In the genomic region with DNA sequence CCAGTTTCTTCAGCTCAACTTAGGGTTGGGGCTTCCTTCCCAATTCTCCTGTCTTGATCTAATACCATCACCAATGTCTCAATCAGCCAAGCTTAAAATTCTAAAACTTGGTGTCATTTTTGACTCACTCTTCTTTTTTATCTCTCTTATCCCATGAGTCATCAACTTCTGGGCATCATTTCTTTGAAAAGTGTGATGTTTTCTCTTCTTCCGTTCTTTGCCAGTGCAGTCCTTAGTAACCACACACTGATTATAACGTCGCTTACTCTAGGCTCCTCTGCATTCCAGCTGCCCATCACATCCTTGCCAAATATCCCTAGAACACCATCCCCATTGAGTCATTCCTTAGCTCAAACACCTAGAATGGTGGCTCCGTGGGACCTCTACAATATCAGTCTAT, we compare ENCODE assay signal across 22 cellular contexts. TPM values are rescaled to one million over a fixed set of nuclear protein-coding genes. Genes with fewer than 3 reads are reported as not detected.
DNase-seq lines count a peak whose midpoint lies in the region; ATAC-seq and TF ChIP-seq lines count a peak whose summit lies in the region.
"Had no signal": no experiment of that assay in that cellular context is flagged by ENCODE, and none has a peak within 500 bp of the region (broad histone marks: within the 10 kb centered on the region; RNA-seq: fewer than 3 reads in every experiment).

No MANE protein-coding gene starts in this region.

- H3K4me1 ChIP-seq in thyroid gland (peaks cover 6 to 8% of the 10 kb centered on the region in 2 donors), Peyer's patch (no peaks in the 10 kb centered on the region)
- H3K4me1 ChIP-seq: ascending aorta, upper lobe of left lung had no signal

- no peak for TF ChIP-seq CTCF in fibroblast of pulmonary artery (IDR thresholded peaks at IDR 0.05; ENCODE audit: low read length, missing control alignments)
- no peak for TF ChIP-seq CTCF in thyroid gland (IDR thresholded peaks at IDR 0.05)
- TF ChIP-seq CTCF in Peyer's patch (IDR thresholded peaks at IDR 0.05): no peak

- H3K27me3 ChIP-seq in thyroid gland: no peaks in the 10 kb centered on the region
- no peaks in the 10 kb centered on the region for H3K27me3 ChIP-seq in Peyer's patch
- H3K27me3 ChIP-seq: ascending aorta, upper lobe of left lung had no signal

- intact Hi-C loops in Right ventricle myocardium inferior (cut with DNase I) (no loop called here), cardiac septum (cut with DNase I) (no loop called here), thyroid gland (cut with DNase I) (no loop called here)

- peak overlapping the region; percentile 39 to 43 (median 43) for H3K27ac ChIP-seq in thyroid gland
- no peak overlapping the region for H3K27ac ChIP-seq in Peyer's patch
- H3K27ac ChIP-seq: ascending aorta, epithelial cell of prostate, upper lobe of left lung had no signal

- ATAC-seq in Right ventricle myocardium inferior: peak; percentile 6
- ATAC-seq: activated CD4-positive, alpha-beta T cell treated with anti-CD3 and anti-CD28 coated beads for 36 hours; natural killer cell treated with Interleukin-12 subunit alpha and Interleukin-12 subunit beta and Interleukin-15 and Interleukin-18, amount 100 ng/mL, for 72 hours had no signal

- H3K4me3 ChIP-seq in fibroblast of pulmonary artery (replicated peaks; ENCODE audit: low read depth, low read length) (no peak overlapping the region), thyroid gland (replicated peaks in 1 of 3) (no peak overlapping the region), Peyer's patch (no peak overlapping the region)
- H3K4me3 ChIP-seq: ascending aorta, upper lobe of left lung had no signal

- 83 to 91% methylated on average over 4 of the region's 4 CpGs for WGBS in thyroid gland, 2 donors

- H3K36me3 ChIP-seq in thyroid gland (no peaks in the 10 kb centered on the region), Peyer's patch (no peaks in the 10 kb centered on the region)
- H3K36me3 ChIP-seq: ascending aorta, upper lobe of left lung had no signal

- DNase-seq in Right ventricle myocardium inferior (ENCODE audit: missing footprints) (no peak), cardiac septum (ENCODE audit: low spot score) (no peak), RKO (ENCODE audit: low spot score) (peak; percentile 18), fibroblast of pulmonary artery (ENCODE audit: low read depth) (peak; percentile 84), thyroid gland (no peak), Peyer's patch (no peak), occipital lobe (lab: John Stamatoyannopoulos, UW) (no peak), NOMO-1 treated with dmso at 0.1 percent for 144 hours (lab: John Stamatoyannopoulos, UW; ENCODE audit: unreplicated experiment) (no peak)
- DNase-seq: activated CD4-positive, alpha-beta T cell treated with anti-CD3 and anti-CD28 coated beads for 36 hours; activated CD8-positive, alpha-beta memory T cell treated with anti-CD3 and anti-CD28 coated beads, Interleukin-2, amount 50 U/mL, for 48 hours; CD4-positive, alpha-beta T cell; DMS79 treated with DMSO at 0.1 percent for 48 hours; head of caudate nucleus; kidney; NCI-H1694 treated with DMSO at 0.1 percent for 48 hours; stimulated activated naive CD4-positive, alpha-beta T cell; T-helper 9 cell; upper lobe of left lung had no signal

- TF ChIP-seq POLR2A in thyroid gland (IDR thresholded peaks at IDR 0.05) (no peak), Peyer's patch (IDR thresholded peaks at IDR 0.05) (no peak)

- no peaks in the 10 kb centered on the region for H3K9me3 ChIP-seq in thyroid gland
- no peaks in the 10 kb centered on the region for H3K9me3 ChIP-seq in Peyer's patch
- H3K9me3 ChIP-seq: ascending aorta, upper lobe of left lung had no signal

RNA-seq across cellular contexts. Expression of gene MRO, which starts 27.4 kb away (rescaled TPM):
- total RNA-seq in Right ventricle myocardium inferior: 4.6 TPM
- 1.4 TPM for total RNA-seq in cardiac septum
- total RNA-seq in thyroid gland: 10 to 100 TPM in 3 of 4 donors, 1 to 10 TPM in 1; 3.9 to 13.3 (median 11.2) TPM
- total RNA-seq in Peyer's patch: 10 to 100 TPM in 1 of 4 donors, 1 to 10 TPM in 2, not detected in 1; 4.8 to 17.5 (median 6.7) TPM
- 0.94 TPM for total RNA-seq in occipital lobe
- total RNA-seq: activated CD4-positive, alpha-beta T cell treated with anti-CD3 and anti-CD28 coated beads for 36 hours; CD4-positive, alpha-beta T cell; natural killer cell treated with Interleukin-12 subunit alpha and Interleukin-12 subunit beta and Interleukin-15 and Interleukin-18, amount 100 ng/mL, for 72 hours; pulmonary artery endothelial cell had no signal

RNA-seq across cellular contexts. Expression of gene ME2, which starts 31.7 kb away (rescaled TPM):
- total RNA-seq in Right ventricle myocardium inferior (88.2 TPM), cardiac septum (63.8 TPM), thyroid gland (10 to 100 TPM; 31.9 to 51.5 (median 46.4) TPM), Peyer's patch (100 to 1,000 TPM in 2 of 4 donors, 10 to 100 TPM in 2; 54.5 to 147 (median 99.1) TPM), occipital lobe (142 TPM)

Comparison
In these comparisons a context has a peak if more than half of its experiments do, and no peak if none do; other contexts are left out.
1. DNase-seq: peak in RKO (single experiment) and fibroblast of pulmonary artery (single experiment); none in Right ventricle myocardium inferior (single experiment), cardiac septum (single experiment), thyroid gland (0 of 2), Peyer's patch (0 of 3), occipital lobe (single experiment) and NOMO-1 treated with dmso at 0.1 percent for 144 hours (single experiment).
2. H3K27ac ChIP-seq: peak in thyroid gland (3 of 3); none in Peyer's patch (0 of 4).